ENCODE assay signal across 20 cellular contexts in genomic region chr4:13364178-13364577, GRCh38.
DNase-seq lines count a peak whose midpoint lies in the region; ATAC-seq, FAIRE-seq and TF ChIP-seq lines count a peak whose summit lies in the region.
"Had no signal": no experiment of that assay in that cellular context is flagged by ENCODE, and none has a peak within 500 bp of the region (broad histone marks: within the 10 kb centered on the region; RNA-seq: fewer than 3 reads in every experiment).

No MANE protein-coding gene starts in this region.

- H3K27me3 Mint-ChIP-seq in MCF 10A (ENCODE audit: insufficient read depth, unreplicated experiment) (no peaks in the 10 kb centered on the region), astrocyte (ENCODE audit: low read depth, unreplicated experiment) (no peaks in the 10 kb centered on the region)
- H3K27me3 Mint-ChIP-seq: CD4-positive, alpha-beta memory T cell had no signal

- H3K9me3 ChIP-seq in breast epithelium, result no peaks in the 10 kb centered on the region
- H3K9me3 ChIP-seq in astrocyte (ENCODE audit: insufficient read depth, low read depth, low read length), result no peaks in the 10 kb centered on the region
- H3K9me3 ChIP-seq: BLaER1 had no signal

- H3K36me3 ChIP-seq in breast epithelium, result no peaks in the 10 kb centered on the region
- H3K36me3 ChIP-seq in astrocyte (ENCODE audit: insufficient read depth, low read length), result no peaks in the 10 kb centered on the region

- intact Hi-C loops in MCF 10A (cut with micrococcal nuclease), result no loop called here
- intact Hi-C loops in breast epithelium (cut with DNase I; ENCODE audit: low total_unique reads), result loop anchor here (10.0 kb wide), 1 partner anchor 1031 kb away; no protein-coding TSS in a partner anchor

- H3K9ac ChIP-seq in astrocyte (ENCODE audit: low read length), result no peak overlapping the region
- H3K9ac ChIP-seq: BLaER1 had no signal

- H3K4me3 Mint-ChIP-seq in MCF 10A (ENCODE audit: unreplicated experiment) (no peak overlapping the region), astrocyte (ENCODE audit: unreplicated experiment) (no peak overlapping the region)
- H3K4me3 Mint-ChIP-seq: CD14-positive monocyte; CD4-positive, alpha-beta memory T cell; GM23338 had no signal

- no peaks in the 10 kb centered on the region for H4K20me1 ChIP-seq in astrocyte (ENCODE audit: insufficient read depth, low read length)
- H4K20me1 ChIP-seq: BLaER1 had no signal

- H3K27ac ChIP-seq in breast epithelium (no peak overlapping the region), astrocyte (ENCODE audit: low read depth, low read length) (no peak overlapping the region), epithelial cell of prostate (peak overlapping the region; percentile 33)
- H3K27ac ChIP-seq: BLaER1 had no signal

- no peak for ATAC-seq in HG02623 (IDR thresholded peaks at IDR 0.05; ENCODE audit: unreplicated experiment)
- no peak for ATAC-seq in GM21381 (IDR thresholded peaks at IDR 0.05; ENCODE audit: unreplicated experiment)
- ATAC-seq: GM23338 had no signal

- TF ChIP-seq CTCF in MCF 10A (IDR thresholded peaks at IDR 0.05; ENCODE audit: unreplicated experiment) (no peak), breast epithelium (IDR thresholded peaks at IDR 0.05) (no peak), astrocyte (IDR thresholded peaks at IDR 0.05; ENCODE audit: insufficient read depth, low read depth, low read length) (no peak), GM10266 (IDR thresholded peaks at IDR 0.05; ENCODE audit: control insufficient read depth, insufficient read depth, low read depth, missing control alignments) (no peak)

- H3K27ac Mint-ChIP-seq in MCF 10A (ENCODE audit: low read depth, unreplicated experiment) (peak overlapping the region; percentile 30), astrocyte (ENCODE audit: unreplicated experiment) (no peak overlapping the region)
- H3K27ac Mint-ChIP-seq: CD14-positive monocyte; CD4-positive, alpha-beta memory T cell; GM23338 had no signal

- BruUV-seq in MCF 10A (replicated peaks; lab: Mats Ljungman, UMichigan), result no TSS peak

- CTCF ChIA-PET in MCF 10A (lab: Yijun Ruan, JAX), result no interaction called here

- TF ChIP-seq POLR2A in breast epithelium (IDR thresholded peaks at IDR 0.05), result no peak

- no peaks in the 10 kb centered on the region for H3K4me1 ChIP-seq in breast epithelium
- H3K4me1 ChIP-seq in astrocyte (ENCODE audit: insufficient read depth, low read length), result no peaks in the 10 kb centered on the region
- H3K4me1 ChIP-seq: BLaER1 had no signal

- DNase-seq in MCF 10A (ENCODE audit: unreplicated experiment) (no peak), breast epithelium (ENCODE audit: low spot score in 2 of 2) (no peak), astrocyte (ENCODE audit: low read depth) (no peak), epithelial cell of prostate (ENCODE audit: low read depth, low spot score) (peak; percentile 40), renal cortical epithelial cell (ENCODE audit: low read depth) (peak; percentile 16), GM10266 (ENCODE audit: extremely low spot score) (no peak)
- DNase-seq: 8988T; CD4-positive, alpha-beta memory T cell; DMS153; DMS79; GDM1; HCEC 1CT; IMR-90 had no signal

- FAIRE-seq in astrocyte (lab: Jason Lieb, UNC), result peak; percentile 50
- FAIRE-seq: H54, HTR-8/SVneo had no signal

- no peak overlapping the region for H2AFZ ChIP-seq in astrocyte (ENCODE audit: low read depth, low read length)
- H2AFZ ChIP-seq: GM23338 had no signal

- H3K4me1 Mint-ChIP-seq in MCF 10A (ENCODE audit: insufficient read depth, unreplicated experiment) (peaks cover 9% of the 10 kb centered on the region), astrocyte (ENCODE audit: low read depth, unreplicated experiment) (no peaks in the 10 kb centered on the region)

- no peak overlapping the region for H3K4me3 ChIP-seq in breast epithelium
- H3K4me3 ChIP-seq in astrocyte (ENCODE audit: insufficient read depth, low read depth, low read length), result no peak overlapping the region
- H3K4me3 ChIP-seq: BLaER1, GM23338 had no signal

- H3K4me2 ChIP-seq in astrocyte (ENCODE audit: low read length), result no peak overlapping the region
- H3K4me2 ChIP-seq: BLaER1, GM23338 had no signal

- POLR2A ChIA-PET in MCF 10A (lab: Yijun Ruan, JAX), result no interaction called here

- no peaks in the 10 kb centered on the region for H3K27me3 ChIP-seq in breast epithelium
- H3K27me3 ChIP-seq in astrocyte (ENCODE audit: insufficient read depth, low read length), result no peaks in the 10 kb centered on the region
- H3K27me3 ChIP-seq: BLaER1 had no signal

- H3K79me2 ChIP-seq in astrocyte (ENCODE audit: insufficient read depth, low read length), result no peaks in the 10 kb centered on the region

- no peaks in the 10 kb centered on the region for H3K9me3 Mint-ChIP-seq in MCF 10A (ENCODE audit: unreplicated experiment)
- H3K9me3 Mint-ChIP-seq in astrocyte (ENCODE audit: unreplicated experiment), result no peaks in the 10 kb centered on the region
- H3K9me3 Mint-ChIP-seq: GM23338 had no signal

- H3K36me3 Mint-ChIP-seq in MCF 10A (ENCODE audit: insufficient read depth, unreplicated experiment) (peaks cover 7% of the 10 kb centered on the region), astrocyte (ENCODE audit: low read depth, unreplicated experiment) (no peaks in the 10 kb centered on the region)

Comparison
In these comparisons a context has a peak if more than half of its experiments do, and no peak if none do; other contexts are left out.
1. DNase-seq: peak in epithelial cell of prostate (single experiment) and renal cortical epithelial cell (single experiment); none in MCF 10A (single experiment), breast epithelium (0 of 2), astrocyte (single experiment) and GM10266 (single experiment).